In genomic region chr4:57109530-57109846, GRCh38 we compare ENCODE assay signal across 8 cellular contexts. TPM values are rescaled to one million over a fixed set of nuclear protein-coding genes. Genes with fewer than 3 reads are reported as not detected.
DNase-seq lines count a peak whose midpoint lies in the region; ATAC-seq, FAIRE-seq and TF ChIP-seq lines count a peak whose summit lies in the region.

No MANE protein-coding gene starts in this region.

- no peak for TF ChIP-seq CTCF in HFFc6 (IDR thresholded peaks at IDR 0.05)

- no CpG with 5 or more reads among the region's 27 CpGs for WGBS in iPS DF 6.9 (ENCODE audit: insufficient coverage, insufficient read length)

- H3K27me3 ChIP-seq in iPS DF 6.9 (ENCODE audit: control insufficient read depth, insufficient read depth, low read length), result peaks cover 17% of the 10 kb centered on the region

- no peak overlapping the region for H3K27ac ChIP-seq in iPS DF 6.9 (ENCODE audit: low read length)
- peak overlapping the region; percentile 34 to 96 (median 89) for H3K27ac ChIP-seq in skin epidermis

- peak overlapping the region; percentile 91 for H3K4me3 ChIP-seq in iPS DF 6.9 (ENCODE audit: low read length)
- H3K4me3 ChIP-seq in skin epidermis, result peak overlapping the region; percentile 56 to 68 (median 65)

- peak overlapping the region; percentile 90 for H3K4me3 Mint-ChIP-seq in HFFc6
- H3K4me3 Mint-ChIP-seq in activated naive CD8-positive, alpha-beta T cell treated with anti-CD3 and anti-CD28 coated beads for 36 hours, result peak overlapping the region; percentile 7

- peaks cover 3% of the 10 kb centered on the region; the same call in 1 of the 2 replicates for H3K36me3 ChIP-seq in iPS DF 6.9 (ENCODE audit: control insufficient read depth, insufficient read depth, low read length)

- ATAC-seq in HG03442 (IDR thresholded peaks at IDR 0.05; ENCODE audit: unreplicated experiment) (no peak), HG02970 (IDR thresholded peaks at IDR 0.05; ENCODE audit: low FRiP score, unreplicated experiment) (no peak)

- peaks cover 7% of the 10 kb centered on the region for H3K4me1 ChIP-seq in iPS DF 6.9 (ENCODE audit: control insufficient read depth, insufficient read depth, low read length)

- no peak for FAIRE-seq in RCC 7860 (lab: Jason Lieb, UNC)

- peaks cover 89% of the 10 kb centered on the region for H3K4me1 Mint-ChIP-seq in HFFc6 (ENCODE audit: low read depth)
- peaks cover 9% of the 10 kb centered on the region for H3K4me1 Mint-ChIP-seq in activated naive CD8-positive, alpha-beta T cell treated with anti-CD3 and anti-CD28 coated beads for 36 hours

- peaks cover 21% of the 10 kb centered on the region for H3K9me3 Mint-ChIP-seq in HFFc6
- H3K9me3 Mint-ChIP-seq in activated naive CD8-positive, alpha-beta T cell treated with anti-CD3 and anti-CD28 coated beads for 36 hours, result no peaks in the 10 kb centered on the region

- DNase-seq in HFFc6 (no peak), iPS DF 6.9 (ENCODE audit: low read depth, low spot score) (no peak), SKM-1 (lab: John Stamatoyannopoulos, UW; ENCODE audit: unreplicated experiment) (no peak), RCC 7860 (ENCODE audit: low spot score) (no peak)
- no peak for DNase-seq in activated naive CD8-positive, alpha-beta T cell treated with anti-CD3 and anti-CD28 coated beads for 36 hours

- peaks cover 11% of the 10 kb centered on the region for H3K27me3 Mint-ChIP-seq in HFFc6 (ENCODE audit: insufficient read depth)
- H3K27me3 Mint-ChIP-seq in activated naive CD8-positive, alpha-beta T cell treated with anti-CD3 and anti-CD28 coated beads for 36 hours, result peaks cover 66% of the 10 kb centered on the region

- peaks cover 45% of the 10 kb centered on the region for H3K36me3 Mint-ChIP-seq in HFFc6 (ENCODE audit: low read depth)
- no peaks in the 10 kb centered on the region for H3K36me3 Mint-ChIP-seq in activated naive CD8-positive, alpha-beta T cell treated with anti-CD3 and anti-CD28 coated beads for 36 hours

- H3K27ac Mint-ChIP-seq in HFFc6, result peak overlapping the region; percentile 76
- no peak overlapping the region for H3K27ac Mint-ChIP-seq in activated naive CD8-positive, alpha-beta T cell treated with anti-CD3 and anti-CD28 coated beads for 36 hours

- H3K9me3 ChIP-seq in iPS DF 6.9 (ENCODE audit: control insufficient read depth, insufficient read depth, low read length), result no peaks in the 10 kb centered on the region

RNA-seq across cellular contexts. Expression of gene IGFBP7, which starts 0.7 kb away (rescaled TPM):
- total RNA-seq in HFFc6 (2021; fragmentation: NEBNext Ultra II Directional; extraction: Animal tissue kit (Norgen Biotek cat#: 25700)), result 100 to 1,000 TPM; 464 to 821 (median 485) TPM
- not detected for total RNA-seq in activated naive CD8-positive, alpha-beta T cell treated with anti-CD3 and anti-CD28 coated beads for 36 hours

Comparison
In these comparisons a context has a peak if more than half of its experiments do, and no peak if none do; other contexts are left out.
1. RNA of gene IGFBP7, which starts 0.7 kb away (total RNA-seq): 464 to 821 TPM in HFFc6; not detected in activated naive CD8-positive, alpha-beta T cell treated with anti-CD3 and anti-CD28 coated beads for 36 hours; every median in the first group is over 100 times any median in the second.